In the genomic region with DNA sequence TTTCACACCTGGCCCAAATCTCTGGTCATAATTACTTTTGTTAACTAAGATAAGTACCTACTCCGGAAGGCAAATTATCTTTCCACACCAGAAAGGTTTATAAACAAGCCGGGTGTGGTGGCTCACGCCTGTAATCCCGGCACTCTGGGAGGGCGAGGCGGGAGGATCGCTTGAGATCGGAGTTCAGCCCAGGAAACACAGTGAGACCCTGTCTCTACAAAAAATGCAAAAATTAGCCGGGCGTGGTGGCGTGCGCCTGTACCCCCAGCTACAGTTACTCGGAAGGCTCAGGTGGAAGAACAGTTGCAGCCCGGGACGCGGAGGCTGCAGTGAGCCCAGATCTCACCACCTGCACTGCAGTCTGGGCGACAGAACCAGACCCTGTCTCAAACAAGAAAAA, we compare ENCODE assay signal across 9 cellular contexts. TPM values are rescaled to one million over a fixed set of nuclear protein-coding genes. Genes with fewer than 3 reads are reported as not detected.
DNase-seq lines count a peak whose midpoint lies in the region; ATAC-seq and TF ChIP-seq lines count a peak whose summit lies in the region.
"Had no signal": no experiment of that assay in that cellular context is flagged by ENCODE, and none has a peak within 500 bp of the region (broad histone marks: within the 10 kb centered on the region; RNA-seq: fewer than 3 reads in every experiment).

No MANE protein-coding gene starts in this region.

- H3K27ac ChIP-seq in CD8-positive, alpha-beta T cell (ENCODE audit: low read depth, low read length): no peak overlapping the region
- peak overlapping the region; percentile 2 for H3K27ac ChIP-seq in colonic mucosa

- no peaks in the 10 kb centered on the region for H3K36me3 ChIP-seq in CD8-positive, alpha-beta T cell (ENCODE audit: insufficient read depth, low read length)
- no peaks in the 10 kb centered on the region for H3K36me3 ChIP-seq in colonic mucosa

- peaks cover 70% of the 10 kb centered on the region for H3K4me1 ChIP-seq in CD8-positive, alpha-beta T cell (ENCODE audit: insufficient read depth, low read length)
- H3K4me1 ChIP-seq in colonic mucosa: peaks cover 19% of the 10 kb centered on the region

- no peak for ATAC-seq in CD8-positive, alpha-beta T cell
- ATAC-seq in natural killer cell treated with Interleukin-12 subunit alpha and Interleukin-12 subunit beta and Interleukin-15 and Interleukin-18, amount 100 ng/mL, for 72 hours: no peak
- ATAC-seq in GM19023 (IDR thresholded peaks at IDR 0.05; ENCODE audit: unreplicated experiment) (no peak), HG03378 (IDR thresholded peaks at IDR 0.05; ENCODE audit: unreplicated experiment) (no peak), GM21737 (IDR thresholded peaks at IDR 0.05; ENCODE audit: unreplicated experiment) (no peak), HG03460 (IDR thresholded peaks at IDR 0.05; ENCODE audit: unreplicated experiment) (no peak)

- POLR2A ChIA-PET in CD8-positive, alpha-beta T cell (lab: Charles Lee): interaction anchor here (0.6 to 2.2 kb wide), 2 partner anchors 20 to 25 kb away, joined by 3 to 6 read pairs; no protein-coding TSS in a partner anchor

- H3K27ac Mint-ChIP-seq in CD8-positive, alpha-beta T cell: peak overlapping the region; percentile 89
- H3K27ac Mint-ChIP-seq in natural killer cell treated with Interleukin-12 subunit alpha and Interleukin-12 subunit beta and Interleukin-15 and Interleukin-18, amount 100 ng/mL, for 72 hours: no peak overlapping the region

- TF ChIP-seq CTCF in CD8-positive, alpha-beta T cell (IDR thresholded peaks at IDR 0.05): no peak
- TF ChIP-seq CTCF in colonic mucosa (IDR thresholded peaks at IDR 0.05): no peak

- no peaks in the 10 kb centered on the region for H3K27me3 ChIP-seq in CD8-positive, alpha-beta T cell (ENCODE audit: insufficient read depth, low read length)
- no peaks in the 10 kb centered on the region for H3K27me3 ChIP-seq in colonic mucosa

- peaks cover 19% of the 10 kb centered on the region for H3K36me3 Mint-ChIP-seq in CD8-positive, alpha-beta T cell
- H3K36me3 Mint-ChIP-seq in natural killer cell treated with Interleukin-12 subunit alpha and Interleukin-12 subunit beta and Interleukin-15 and Interleukin-18, amount 100 ng/mL, for 72 hours: peaks cover 8% of the 10 kb centered on the region

- no peak overlapping the region for H3K4me3 Mint-ChIP-seq in CD8-positive, alpha-beta T cell
- peak overlapping the region; percentile 83 for H3K4me3 Mint-ChIP-seq in natural killer cell treated with Interleukin-12 subunit alpha and Interleukin-12 subunit beta and Interleukin-15 and Interleukin-18, amount 100 ng/mL, for 72 hours

- H3K9ac ChIP-seq in colonic mucosa (ENCODE audit: low read depth in 2 of 2, low read length in 2 of 2): no peak overlapping the region

- CTCF ChIA-PET in CD8-positive, alpha-beta T cell (lab: Charles Lee): interaction anchor here (2.8 kb wide), 1 partner anchor 22 kb away, joined by 15 read pairs; no protein-coding TSS in a partner anchor

- intact Hi-C loops in CD8-positive, alpha-beta T cell (cut with DNase I, micrococcal nuclease): loop anchor here (5.0 kb wide), 2 partner anchors 36 to 986 kb away; no protein-coding TSS in a partner anchor
- intact Hi-C loops in colonic mucosa (cut with DNase I): no loop called here

- H3K9me3 ChIP-seq in CD8-positive, alpha-beta T cell (ENCODE audit: low read length): no peaks in the 10 kb centered on the region
- no peaks in the 10 kb centered on the region for H3K9me3 ChIP-seq in colonic mucosa

- H3K27me3 Mint-ChIP-seq in CD8-positive, alpha-beta T cell (ENCODE audit: low read depth): no peaks in the 10 kb centered on the region
- no peaks in the 10 kb centered on the region for H3K27me3 Mint-ChIP-seq in natural killer cell treated with Interleukin-12 subunit alpha and Interleukin-12 subunit beta and Interleukin-15 and Interleukin-18, amount 100 ng/mL, for 72 hours

- H3K4me1 Mint-ChIP-seq in CD8-positive, alpha-beta T cell (ENCODE audit: low read depth): peaks cover 57% of the 10 kb centered on the region
- peaks cover 32 to 58% of the 10 kb centered on the region in 2 donors for H3K4me1 Mint-ChIP-seq in natural killer cell treated with Interleukin-12 subunit alpha and Interleukin-12 subunit beta and Interleukin-15 and Interleukin-18, amount 100 ng/mL, for 72 hours (ENCODE audit: low read depth in 2 of 2)

- H3K4me3 ChIP-seq in CD8-positive, alpha-beta T cell (ENCODE audit: low read depth, low read length): peak overlapping the region; percentile 50
- H3K4me3 ChIP-seq in Jurkat, Clone E6-1 (ENCODE audit: low read length): peak overlapping the region; percentile 76
- no peak overlapping the region for H3K4me3 ChIP-seq in colonic mucosa

- no peak for DNase-seq in CD8-positive, alpha-beta T cell
- no peak for DNase-seq in Jurkat, Clone E6-1 (ENCODE audit: low read depth, low spot score)
- DNase-seq in colonic mucosa: peak; percentile 63
- no peak for DNase-seq in natural killer cell treated with Interleukin-12 subunit alpha and Interleukin-12 subunit beta and Interleukin-15 and Interleukin-18, amount 100 ng/mL, for 72 hours (ENCODE audit: low spot score)
- DNase-seq: NCI-H1092 treated with DMSO at 0.1 percent for 48 hours had no signal

- H3K9me3 Mint-ChIP-seq in CD8-positive, alpha-beta T cell: no peaks in the 10 kb centered on the region
- no peaks in the 10 kb centered on the region for H3K9me3 Mint-ChIP-seq in natural killer cell treated with Interleukin-12 subunit alpha and Interleukin-12 subunit beta and Interleukin-15 and Interleukin-18, amount 100 ng/mL, for 72 hours

RNA-seq across cellular contexts. Expression of a gene that starts 2.1 kb away (rescaled TPM):
- total RNA-seq in CD8-positive, alpha-beta T cell: 10 to 100 TPM; 91.3 to 93.5 TPM
- 50.1 TPM for polyA plus RNA-seq in Jurkat, Clone E6-1 (2012; ENCODE audit: insufficient read depth, insufficient read length)
- 100 to 1,000 TPM in 1 of 2 donors, 10 to 100 TPM in 1; 87.7 to 119 TPM for total RNA-seq in colonic mucosa
- 100 to 1,000 TPM; 107 to 144 TPM for total RNA-seq in natural killer cell treated with Interleukin-12 subunit alpha and Interleukin-12 subunit beta and Interleukin-15 and Interleukin-18, amount 100 ng/mL, for 72 hours
